1 cellular context compared by ENCODE assay signal in the genomic region with DNA sequence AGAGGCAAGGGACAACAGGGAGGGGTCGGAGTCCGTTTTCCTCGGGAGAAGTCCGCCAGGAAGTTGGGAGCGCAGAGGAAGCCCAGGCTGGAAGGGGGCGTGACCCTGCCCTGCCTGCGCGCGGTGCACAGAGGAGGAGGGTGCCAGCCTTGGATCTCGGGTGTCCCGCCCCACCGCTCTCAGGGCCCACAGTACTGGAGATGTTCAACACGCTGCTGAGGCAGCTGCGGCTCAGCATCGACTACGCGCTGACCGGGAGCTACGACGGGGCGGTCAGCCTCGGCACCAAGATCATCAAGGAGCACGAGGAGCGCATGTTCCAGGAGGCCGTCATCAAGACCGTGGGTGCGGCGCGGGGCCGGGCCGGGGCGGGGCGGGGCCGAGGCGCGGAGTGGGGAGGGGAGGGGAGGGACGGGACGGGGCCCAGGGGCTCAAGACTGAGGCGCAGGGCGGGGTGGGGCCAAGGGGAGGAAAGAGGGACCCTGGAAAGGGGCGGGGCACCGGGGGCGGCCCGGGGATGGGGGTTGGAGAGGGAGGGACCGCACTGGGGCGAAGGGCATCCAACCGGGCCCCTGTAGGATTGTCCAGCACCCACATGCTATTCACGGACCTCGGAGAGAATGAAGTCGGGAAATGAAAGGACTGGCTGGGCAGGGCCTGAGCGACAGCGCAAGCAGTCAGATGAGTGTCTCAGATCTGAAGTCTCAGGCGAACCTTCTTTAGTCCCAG.
TF ChIP-seq lines count a peak whose summit lies in the region.

No MANE protein-coding gene starts in this region.

TF ChIP-seq in K562, 482 proteins besides CTCF, POLR2A, EP300 and RAD21 (continued from another document):
- no peak for TF ChIP-seq ELK1 (CRISPR knock-in tag; IDR thresholded peaks at IDR 0.05)
- TF ChIP-seq PRPF4 (IDR thresholded peaks at IDR 0.05; ENCODE audit: insufficient read depth, low read depth, low read length, poor library complexity, severe bottlenecking): no peak
- TF ChIP-seq E2F6 (IDR thresholded peaks at IDR 0.05; ENCODE audit: borderline replicate concordance in 1 of 2, extremely low read depth in 1 of 2, insufficient read depth in 1 of 2, insufficient read length in 1 of 2, low read depth in 1 of 2, low read length in 1 of 2, poor library complexity in 1 of 2, severe bottlenecking in 1 of 2): peak in 1 of 2 experiments; percentile 38
